11 cellular contexts compared by ENCODE assay signal in genomic region chr2:66587216-66587615, GRCh38.
A peak's percentile ranks its signal among the peaks of the same experiment; 100 is the strongest.
DNase-seq lines count a peak whose midpoint lies in the region; ATAC-seq, FAIRE-seq and TF ChIP-seq lines count a peak whose summit lies in the region.
"Had no signal": no experiment of that assay in that cellular context is flagged by ENCODE, and none has a peak within 500 bp of the region (broad histone marks: within the 10 kb centered on the region; RNA-seq: fewer than 3 reads in every experiment).

No MANE protein-coding gene starts in this region.

- peak; percentile 12 to 63 (median 45) for ATAC-seq in pancreas
- ATAC-seq in GM21786 (IDR thresholded peaks at IDR 0.05; ENCODE audit: unreplicated experiment) = no peak
- ATAC-seq: GM12878 had no signal

- H4K20me1 ChIP-seq in mammary epithelial cell (ENCODE audit: insufficient read depth, low read length) = no peaks in the 10 kb centered on the region

- no peak overlapping the region for H3K4me3 ChIP-seq in mammary epithelial cell (replicated peaks in 1 of 3; ENCODE audit: insufficient read depth in 1 of 3, low read depth in 2 of 3, low read length in 3 of 3)
- H3K4me3 ChIP-seq in pancreas = no peak overlapping the region
- H3K4me3 ChIP-seq: GM12878, ovary, SJSA1 had no signal

- no peak overlapping the region for H3K9ac ChIP-seq in mammary epithelial cell (ENCODE audit: insufficient read depth, low read length)

- H3K27me3 ChIP-seq in mammary epithelial cell (ENCODE audit: insufficient read depth, low read length) = peaks cover 19% of the 10 kb centered on the region
- no peaks in the 10 kb centered on the region for H3K27me3 ChIP-seq in pancreas
- H3K27me3 ChIP-seq: ovary had no signal

- no peaks in the 10 kb centered on the region for H3K79me2 ChIP-seq in mammary epithelial cell (ENCODE audit: insufficient read depth, low read length)

- no peak overlapping the region for H2AFZ ChIP-seq in mammary epithelial cell (ENCODE audit: low read depth, low read length)

- no peak for FAIRE-seq in pancreas (lab: Jason Lieb, UNC)
- FAIRE-seq: GM12878 had no signal

- DNase-seq in EL = peak; percentile 43
- peak; percentile 53 for DNase-seq in M059J (ENCODE audit: low read depth)
- peak; percentile 15 for DNase-seq in mammary epithelial cell
- peak; percentile 44 to 70 (median 56) for DNase-seq in pancreas
- DNase-seq in NCI-H226 = no peak
- no peak for DNase-seq in NCI-H345 (lab: John Stamatoyannopoulos, UW)
- no peak for DNase-seq in MV-4-11 (lab: John Stamatoyannopoulos, UW)

- H3K4me2 ChIP-seq in mammary epithelial cell (ENCODE audit: insufficient read depth, low read depth, low read length) = no peak overlapping the region

- 53% methylated on average over 4 of the region's 4 CpGs for WGBS in mammary epithelial cell (ENCODE audit: low coverage, missing lambda C conversion rate)
- 72 to 81% methylated on average over 4 of the region's 4 CpGs for WGBS in pancreas, 2 donors

- no TSS peak for BruUV-seq in mammary epithelial cell (replicated peaks; lab: Mats Ljungman, UMichigan)

- in situ Hi-C loops in mammary epithelial cell (cut with MboI; ENCODE audit: low sequenced_read_pairs in 2 of 2) = loop anchor here in 1 of 2 donors (10.0 to 25.0 kb wide), 2 partner anchors 152 to 725 kb away; partner anchors contain the start of gene MEIS1

- H3K27ac ChIP-seq in mammary epithelial cell (ENCODE audit: insufficient read depth, low read depth, low read length) (no peak overlapping the region), pancreas (no peak overlapping the region)
- H3K27ac ChIP-seq: ovary, SJSA1 had no signal

- TF ChIP-seq CTCF in mammary epithelial cell (conservative IDR thresholded peaks at IDR 0.05 in 1 of 2, IDR thresholded peaks at IDR 0.05 in 1 of 2; ENCODE audit: extremely low read depth in 1 of 2, insufficient read depth in 1 of 2, low read depth in 1 of 2, low read length in 2 of 2) (peak; percentile 5 to 41), pancreas (IDR thresholded peaks at IDR 0.05) (no peak)

- intact Hi-C loops in mammary epithelial cell (cut with micrococcal nuclease) = no loop called here
- intact Hi-C loops in pancreas (cut with DNase I) = no loop called here

- dilution Hi-C loops in mammary epithelial cell (cut with HindIII; ENCODE audit: low sequenced_read_pairs) = no loop called here

- H3K36me3 ChIP-seq in mammary epithelial cell (ENCODE audit: insufficient read depth, low read length) (no peaks in the 10 kb centered on the region), pancreas (no peaks in the 10 kb centered on the region)
- H3K36me3 ChIP-seq: ovary, SJSA1 had no signal

- CTCF ChIA-PET in mammary epithelial cell (lab: Charles Lee; ENCODE audit: low non-redundant PET) = no interaction called here

- H3K9me3 ChIP-seq in mammary epithelial cell (replicated peaks; ENCODE audit: insufficient read depth, low read length) (no peaks in the 10 kb centered on the region), pancreas (no peaks in the 10 kb centered on the region)
- H3K9me3 ChIP-seq: ovary, SJSA1 had no signal

- H3K4me1 ChIP-seq in mammary epithelial cell (ENCODE audit: insufficient read depth, low read length) (no peaks in the 10 kb centered on the region), pancreas (peaks cover 9 to 29% (median 13%) of the 10 kb centered on the region in 3 donors)
- H3K4me1 ChIP-seq: SJSA1 had no signal

Comparison
In these comparisons a context has a peak if more than half of its experiments do, and no peak if none do; other contexts are left out.
1. DNase-seq: peak in EL (single experiment), M059J (single experiment), mammary epithelial cell (single experiment) and pancreas (6 of 6); none in NCI-H226 (single experiment), NCI-H345 (single experiment) and MV-4-11 (single experiment).
2. CTCF ChIP-seq: peak in mammary epithelial cell (2 of 2); none in pancreas (0 of 4).